Comparison of ENCODE assay signal across 15 cellular contexts in genomic region chr12:103043531-103044445, GRCh38.
A peak's percentile ranks its signal among the peaks of the same experiment; 100 is the strongest.
DNase-seq lines count a peak whose midpoint lies in the region; TF ChIP-seq lines count a peak whose summit lies in the region.
"Had no signal": no experiment of that assay in that cellular context is flagged by ENCODE, and none has a peak within 500 bp of the region (broad histone marks: within the 10 kb centered on the region; RNA-seq: fewer than 3 reads in every experiment).

No MANE protein-coding gene starts in this region.

- peak overlapping the region; percentile 69 for H3K4me2 ChIP-seq in neural progenitor cell

- H3K36me3 ChIP-seq in H7 (replicated peaks; ENCODE audit: control insufficient read depth, insufficient read depth, low read length) (no peaks in the 10 kb centered on the region), WERI-Rb-1 (no peaks in the 10 kb centered on the region), iPS-15b (ENCODE audit: control insufficient read depth, insufficient read depth, low read length) (no peaks in the 10 kb centered on the region), neural progenitor cell (no peaks in the 10 kb centered on the region)

- TF ChIP-seq CTCF in WERI-Rb-1 (IDR thresholded peaks at IDR 0.05; ENCODE audit: low read depth, low read length) (no peak), neural progenitor cell (IDR thresholded peaks at IDR 0.05) (no peak)

- no peak overlapping the region for H2AFZ ChIP-seq in neural progenitor cell (replicated peaks)

- H3K4me3 Mint-ChIP-seq in neural progenitor cell, result peak overlapping the region; percentile 69

- H3K27ac ChIP-seq in WERI-Rb-1 (no peak overlapping the region), neural progenitor cell (no peak overlapping the region)

- H4K20me1 ChIP-seq in neural progenitor cell (ENCODE audit: low read depth), result peaks cover 4% of the 10 kb centered on the region

- H3K9ac ChIP-seq in iPS-15b (ENCODE audit: low read depth, low read length), result no peak overlapping the region
- no peak overlapping the region for H3K9ac ChIP-seq in neural progenitor cell

- no peaks in the 10 kb centered on the region for H3K36me3 Mint-ChIP-seq in neural progenitor cell

- H3K4me1 Mint-ChIP-seq in neural progenitor cell, result peaks cover 25% of the 10 kb centered on the region

- H3K27me3 Mint-ChIP-seq in neural progenitor cell (ENCODE audit: insufficient read depth, low read depth), result peaks cover 7% of the 10 kb centered on the region

- no peaks in the 10 kb centered on the region for H3K27me3 ChIP-seq in H7 (ENCODE audit: control insufficient read depth, insufficient read depth, low read length)
- H3K27me3 ChIP-seq in WERI-Rb-1 (ENCODE audit: insufficient read depth, low read depth, severe bottlenecking), result no peaks in the 10 kb centered on the region
- H3K27me3 ChIP-seq in iPS-15b (ENCODE audit: control insufficient read depth, insufficient read depth, low read length), result no peaks in the 10 kb centered on the region
- no peaks in the 10 kb centered on the region for H3K27me3 ChIP-seq in neural progenitor cell

- H3K79me2 ChIP-seq in neural progenitor cell (ENCODE audit: low read depth), result no peaks in the 10 kb centered on the region

- H3K4me3 ChIP-seq in H7 (ENCODE audit: insufficient read depth, low read depth, low read length) (no peak overlapping the region), WERI-Rb-1 (ENCODE audit: low read depth, low read length) (peak overlapping the region; percentile 9), iPS-15b (ENCODE audit: low read depth, low read length) (peak overlapping the region; percentile 46), neural progenitor cell (peak overlapping the region; percentile 34)

- H3K4me1 ChIP-seq in iPS-15b (ENCODE audit: control insufficient read depth, insufficient read depth, low read length) (peaks cover 3% of the 10 kb centered on the region), neural progenitor cell (peaks cover 20% of the 10 kb centered on the region)

- H3K9me3 Mint-ChIP-seq in neural progenitor cell, result no peaks in the 10 kb centered on the region

- peaks cover 10% of the 10 kb centered on the region for H3F3A ChIP-seq in neural progenitor cell (ENCODE audit: low read depth)

- DNase-seq in H7 (peak; percentile 43), WERI-Rb-1 (no peak), neural progenitor cell (ENCODE audit: low spot score) (peak; percentile 82), hepatic stellate cell (ENCODE audit: low spot score) (no peak), NCI-H2029 treated with DMSO at 0.1 percent for 48 hours (lab: John Stamatoyannopoulos, UW) (no peak), NCI-H524 treated with DMSO at 0.1 percent for 48 hours (lab: John Stamatoyannopoulos, UW) (no peak), GDM1 (lab: John Stamatoyannopoulos, UW) (no peak)
- DNase-seq: AML-193, Calu3, KBM-7, NCI-H146, NCI-H226, NCI-H526 treated with DMSO at 0.1 percent for 48 hours, PC-3 had no signal

- H3K27ac Mint-ChIP-seq in neural progenitor cell, result peak overlapping the region; percentile 96

- H3K9me3 ChIP-seq in WERI-Rb-1 (ENCODE audit: severe bottlenecking) (no peaks in the 10 kb centered on the region), iPS-15b (ENCODE audit: control insufficient read depth, insufficient read depth, low read length) (no peaks in the 10 kb centered on the region), neural progenitor cell (ENCODE audit: low read depth) (no peaks in the 10 kb centered on the region)

Comparison
In these comparisons a context has a peak if more than half of its experiments do, and no peak if none do; other contexts are left out.
1. DNase-seq: peak in H7 (single experiment) and neural progenitor cell (single experiment); none in WERI-Rb-1 (single experiment), hepatic stellate cell (single experiment), NCI-H2029 treated with DMSO at 0.1 percent for 48 hours (single experiment), NCI-H524 treated with DMSO at 0.1 percent for 48 hours (single experiment) and GDM1 (single experiment).